Comparison of ENCODE assay signal across 1 cellular context in the genomic region with DNA sequence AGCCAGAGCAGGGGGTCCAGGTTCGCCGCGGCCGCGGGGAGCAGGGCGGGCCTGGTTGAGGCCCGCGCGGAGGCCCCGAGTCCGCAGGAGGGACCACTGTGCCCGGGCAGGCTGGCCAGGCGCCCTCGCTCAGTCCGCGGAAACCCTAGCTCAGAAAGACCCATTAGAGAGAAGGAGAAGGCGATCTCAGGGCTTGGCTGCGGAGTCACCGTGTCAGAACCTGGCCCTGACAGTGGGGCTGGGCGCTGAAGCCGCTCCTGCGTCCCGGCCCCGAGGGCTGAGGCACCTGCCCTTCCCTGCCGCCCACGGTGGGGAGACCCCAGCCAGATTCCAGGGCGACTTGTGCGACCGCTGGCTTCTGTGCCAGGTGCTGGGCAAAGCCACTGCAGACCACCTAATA.
TF ChIP-seq lines count a peak whose summit lies in the region.

No MANE protein-coding gene starts in this region.

TF ChIP-seq in GM23338, 12 proteins besides CTCF, POLR2A, EP300 and RAD21 (continued from another document):
- TF ChIP-seq JUNB (IDR thresholded peaks at IDR 0.05; ENCODE audit: unreplicated experiment): no peak
TF ChIP-seq in GM23338: peak in this region for 0.
